2 cellular contexts compared by ENCODE assay signal in the genomic region with DNA sequence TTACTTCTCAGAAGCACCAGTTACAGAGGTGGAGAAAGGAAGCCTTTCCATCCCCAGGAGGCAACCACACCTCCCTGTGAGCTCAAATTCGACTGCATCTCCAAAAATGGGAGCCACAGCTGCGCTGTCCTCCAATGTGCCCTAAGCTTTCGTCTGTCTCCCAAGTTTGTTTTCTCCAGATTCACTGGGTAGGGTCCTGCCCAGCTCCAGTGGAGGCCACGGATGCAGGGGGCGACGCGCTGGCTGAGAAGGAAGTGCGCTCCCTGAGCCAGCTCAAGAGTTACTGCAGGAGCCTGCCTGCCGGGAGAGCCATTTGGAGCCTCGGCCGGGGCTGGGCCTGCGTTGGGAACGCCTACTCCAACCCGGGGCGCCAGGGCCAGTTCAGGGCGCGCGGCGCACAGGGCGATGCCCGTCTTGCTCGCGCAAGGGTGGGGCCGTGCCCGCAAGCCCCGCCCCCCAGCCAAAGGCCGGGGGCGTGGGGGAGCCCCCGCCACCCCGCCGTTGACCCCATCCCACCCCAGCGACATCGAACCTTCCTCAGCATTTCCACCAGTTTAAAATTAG.
TF ChIP-seq lines count a peak whose summit lies in the region.

No MANE protein-coding gene starts in this region.

TF ChIP-seq in HCT116, 20 proteins besides CTCF, POLR2A, EP300 and RAD21:
- TF ChIP-seq EZH2phosphoT487 (IDR thresholded peaks at IDR 0.05; ENCODE audit: borderline replicate concordance) (no peak), POLR2AphosphoS5 (IDR thresholded peaks at IDR 0.05; ENCODE audit: low read depth, low read length) (peak; percentile 76), ZFX (IDR thresholded peaks at IDR 0.05) (no peak), YY1 (IDR thresholded peaks at IDR 0.05; ENCODE audit: extremely low read depth, insufficient replicate concordance, low read depth, low read length) (peak; percentile 38), EGR1 (IDR thresholded peaks at IDR 0.05; ENCODE audit: low read depth) (peak; percentile 81)
- TF ChIP-seq, protein P1, sequence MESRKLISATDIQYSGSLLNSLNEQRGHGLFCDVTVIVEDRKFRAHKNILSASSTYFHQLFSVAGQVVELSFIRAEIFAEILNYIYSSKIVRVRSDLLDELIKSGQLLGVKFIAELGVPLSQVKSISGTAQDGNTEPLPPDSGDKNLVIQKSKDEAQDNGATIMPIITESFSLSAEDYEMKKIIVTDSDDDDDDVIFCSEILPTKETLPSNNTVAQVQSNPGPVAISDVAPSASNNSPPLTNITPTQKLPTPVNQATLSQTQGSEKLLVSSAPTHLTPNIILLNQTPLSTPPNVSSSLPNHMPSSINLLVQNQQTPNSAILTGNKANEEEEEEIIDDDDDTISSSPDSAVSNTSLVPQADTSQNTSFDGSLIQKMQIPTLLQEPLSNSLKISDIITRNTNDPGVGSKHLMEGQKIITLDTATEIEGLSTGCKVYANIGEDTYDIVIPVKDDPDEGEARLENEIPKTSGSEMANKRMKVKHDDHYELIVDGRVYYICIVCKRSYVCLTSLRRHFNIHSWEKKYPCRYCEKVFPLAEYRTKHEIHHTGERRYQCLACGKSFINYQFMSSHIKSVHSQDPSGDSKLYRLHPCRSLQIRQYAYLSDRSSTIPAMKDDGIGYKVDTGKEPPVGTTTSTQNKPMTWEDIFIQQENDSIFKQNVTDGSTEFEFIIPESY (IDR thresholded peaks at IDR 0.05; ENCODE audit: extremely low read depth, insufficient replicate concordance, low read length): no peak

TF ChIP-seq in GM12878, 131 proteins besides CTCF, POLR2A, EP300 and RAD21:
- no peak for TF ChIP-seq CHD2 (IDR thresholded peaks at IDR 0.05; ENCODE audit: borderline replicate concordance, low read depth, low read length)
- TF ChIP-seq, protein P2, sequence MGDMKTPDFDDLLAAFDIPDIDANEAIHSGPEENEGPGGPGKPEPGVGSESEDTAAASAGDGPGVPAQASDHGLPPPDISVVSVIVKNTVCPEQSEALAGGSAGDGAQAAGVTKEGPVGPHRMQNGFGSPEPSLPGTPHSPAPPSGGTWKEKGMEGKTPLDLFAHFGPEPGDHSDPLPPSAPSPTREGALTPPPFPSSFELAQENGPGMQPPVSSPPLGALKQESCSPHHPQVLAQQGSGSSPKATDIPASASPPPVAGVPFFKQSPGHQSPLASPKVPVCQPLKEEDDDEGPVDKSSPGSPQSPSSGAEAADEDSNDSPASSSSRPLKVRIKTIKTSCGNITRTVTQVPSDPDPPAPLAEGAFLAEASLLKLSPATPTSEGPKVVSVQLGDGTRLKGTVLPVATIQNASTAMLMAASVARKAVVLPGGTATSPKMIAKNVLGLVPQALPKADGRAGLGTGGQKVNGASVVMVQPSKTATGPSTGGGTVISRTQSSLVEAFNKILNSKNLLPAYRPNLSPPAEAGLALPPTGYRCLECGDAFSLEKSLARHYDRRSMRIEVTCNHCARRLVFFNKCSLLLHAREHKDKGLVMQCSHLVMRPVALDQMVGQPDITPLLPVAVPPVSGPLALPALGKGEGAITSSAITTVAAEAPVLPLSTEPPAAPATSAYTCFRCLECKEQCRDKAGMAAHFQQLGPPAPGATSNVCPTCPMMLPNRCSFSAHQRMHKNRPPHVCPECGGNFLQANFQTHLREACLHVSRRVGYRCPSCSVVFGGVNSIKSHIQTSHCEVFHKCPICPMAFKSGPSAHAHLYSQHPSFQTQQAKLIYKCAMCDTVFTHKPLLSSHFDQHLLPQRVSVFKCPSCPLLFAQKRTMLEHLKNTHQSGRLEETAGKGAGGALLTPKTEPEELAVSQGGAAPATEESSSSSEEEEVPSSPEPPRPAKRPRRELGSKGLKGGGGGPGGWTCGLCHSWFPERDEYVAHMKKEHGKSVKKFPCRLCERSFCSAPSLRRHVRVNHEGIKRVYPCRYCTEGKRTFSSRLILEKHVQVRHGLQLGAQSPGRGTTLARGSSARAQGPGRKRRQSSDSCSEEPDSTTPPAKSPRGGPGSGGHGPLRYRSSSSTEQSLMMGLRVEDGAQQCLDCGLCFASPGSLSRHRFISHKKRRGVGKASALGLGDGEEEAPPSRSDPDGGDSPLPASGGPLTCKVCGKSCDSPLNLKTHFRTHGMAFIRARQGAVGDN (IDR thresholded peaks at IDR 0.05): 0 out of 2 replicates have a peak, but pooled peaks have one; percentile 32
- TF ChIP-seq NR2F1 (conservative IDR thresholded peaks at IDR 0.05): peak; percentile 73
- TF ChIP-seq, protein P3, sequence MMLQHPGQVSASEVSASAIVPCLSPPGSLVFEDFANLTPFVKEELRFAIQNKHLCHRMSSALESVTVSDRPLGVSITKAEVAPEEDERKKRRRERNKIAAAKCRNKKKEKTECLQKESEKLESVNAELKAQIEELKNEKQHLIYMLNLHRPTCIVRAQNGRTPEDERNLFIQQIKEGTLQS (IDR thresholded peaks at IDR 0.05; ENCODE audit: borderline replicate concordance, extremely low read depth, low read depth, low read length): no peak
- no peak for TF ChIP-seq BRCA1 (IDR thresholded peaks at IDR 0.05; ENCODE audit: low read depth, low read length)
- no peak for TF ChIP-seq RBBP5 (conservative IDR thresholded peaks at IDR 0.05)
- no peak for TF ChIP-seq TARDBP (IDR thresholded peaks at IDR 0.05; ENCODE audit: borderline replicate concordance)
- peak; percentile 51 for TF ChIP-seq POLR2AphosphoS5 (IDR thresholded peaks at IDR 0.05; ENCODE audit: low read length)
- 0 out of 2 replicates have a peak, but pooled peaks have one; percentile 26 for TF ChIP-seq NRF1 (conservative IDR thresholded peaks at IDR 0.05; ENCODE audit: low read depth, low read length)
- TF ChIP-seq IKZF1 (conservative IDR thresholded peaks at IDR 0.05): peak; percentile 20; the same call in 1 of the 2 replicates
- TF ChIP-seq WRNIP1 (IDR thresholded peaks at IDR 0.05; ENCODE audit: borderline replicate concordance, low read depth, low read length): no peak
- TF ChIP-seq LARP7 (IDR thresholded peaks at IDR 0.05): 0 out of 2 replicates have a peak, but pooled peaks have one; percentile 33
- TF ChIP-seq GATAD2B (conservative IDR thresholded peaks at IDR 0.05; ENCODE audit: low read depth): no peak
- no peak for TF ChIP-seq NFYA (IDR thresholded peaks at IDR 0.05; ENCODE audit: borderline replicate concordance, low read depth, low read length)
- TF ChIP-seq JUND (IDR thresholded peaks at IDR 0.05; ENCODE audit: low read depth, low read length): peak; percentile 22; the same call in 1 of the 2 replicates
- no peak for TF ChIP-seq POU2F2 (IDR thresholded peaks at IDR 0.05; ENCODE audit: borderline replicate concordance, low read depth, low read length)
- peak; percentile 21; the same call in 1 of the 2 replicates for TF ChIP-seq DPF2 (IDR thresholded peaks at IDR 0.05)
- TF ChIP-seq SIN3A (IDR thresholded peaks at IDR 0.05; ENCODE audit: low read depth, low read length): no peak
- TF ChIP-seq NR2C1 (IDR thresholded peaks at IDR 0.05): no peak
- TF ChIP-seq EGR1 (IDR thresholded peaks at IDR 0.05; ENCODE audit: borderline replicate concordance in 1 of 2, low read depth in 2 of 2, low read length in 2 of 2): peak in 1 of 2 experiments; percentile 92; a peak in 2 of 3 replicates
- TF ChIP-seq BHLHE40 (IDR thresholded peaks at IDR 0.05; ENCODE audit: borderline replicate concordance in 1 of 2, low read depth in 2 of 2, low read length in 1 of 2): peak; percentile 7 to 25; a peak in 1 of 4 replicates
- TF ChIP-seq RCOR1 (conservative IDR thresholded peaks at IDR 0.05; ENCODE audit: low read depth, low read length): no peak
